ENCODE assay signal across 22 cellular contexts in genomic region chr6:123570813-123571684, GRCh38.
DNase-seq lines count a peak whose midpoint lies in the region; ATAC-seq and TF ChIP-seq lines count a peak whose summit lies in the region.
"Had no signal": no experiment of that assay in that cellular context is flagged by ENCODE, and none has a peak within 500 bp of the region (broad histone marks: within the 10 kb centered on the region; RNA-seq: fewer than 3 reads in every experiment).

No MANE protein-coding gene starts in this region.

- H3K4me2 ChIP-seq in SK-N-SH = no peak overlapping the region; the same call in 1 of the 2 replicates
- H3K4me2 ChIP-seq: BLaER1 had no signal

- no peaks in the 10 kb centered on the region for H3K4me1 ChIP-seq in SK-N-SH (ENCODE audit: control insufficient read depth in 1 of 2, insufficient read depth in 2 of 2, low read depth in 1 of 2, low read length in 1 of 2)
- peaks cover 38 to 56% of the 10 kb centered on the region in 2 donors for H3K4me1 ChIP-seq in gastrocnemius medialis
- no peaks in the 10 kb centered on the region for H3K4me1 ChIP-seq in upper lobe of left lung
- H3K4me1 ChIP-seq: BLaER1, upper lobe of right lung had no signal

- H3K36me3 ChIP-seq in SK-N-SH (replicated peaks in 1 of 2; ENCODE audit: control insufficient read depth in 1 of 2, insufficient read depth in 2 of 2, low read length in 1 of 2) (no peaks in the 10 kb centered on the region), gastrocnemius medialis (peaks cover 0 to 10% of the 10 kb centered on the region in 2 donors), upper lobe of left lung (no peaks in the 10 kb centered on the region)
- H3K36me3 ChIP-seq: BLaER1, upper lobe of right lung had no signal

- no peak overlapping the region for H3K9ac ChIP-seq in SK-N-SH
- H3K9ac ChIP-seq: BLaER1 had no signal

- H3F3A ChIP-seq in SK-N-SH (replicated peaks; ENCODE audit: insufficient read depth) = no peaks in the 10 kb centered on the region

- CTCF ChIA-PET in SK-N-SH (lab: Yijun Ruan, JAX) = no interaction called here

- peak overlapping the region; percentile 41; the same call in 1 of the 2 replicates for H2AFZ ChIP-seq in SK-N-SH (ENCODE audit: low read depth)

- in situ Hi-C loops in gastrocnemius medialis (cut with MboI; ENCODE audit: low sequenced_read_pairs in 4 of 4) = no loop called here

- no peaks in the 10 kb centered on the region for H3K27me3 ChIP-seq in SK-N-SH (ENCODE audit: insufficient read depth)
- no peaks in the 10 kb centered on the region for H3K27me3 ChIP-seq in gastrocnemius medialis
- no peaks in the 10 kb centered on the region for H3K27me3 ChIP-seq in upper lobe of left lung
- H3K27me3 ChIP-seq: BLaER1, upper lobe of right lung had no signal

- H3K27ac ChIP-seq in SK-N-SH (ENCODE audit: low read depth in 2 of 2, low read length in 1 of 2) (no peak overlapping the region), gastrocnemius medialis (peak overlapping the region; percentile 45 to 81 (median 76)), upper lobe of left lung (no peak overlapping the region)
- H3K27ac ChIP-seq: BLaER1, upper lobe of right lung had no signal

- H3K9me3 ChIP-seq in SK-N-SH (no peaks in the 10 kb centered on the region), gastrocnemius medialis (no peaks in the 10 kb centered on the region), upper lobe of left lung (no peaks in the 10 kb centered on the region)
- H3K9me3 ChIP-seq: BLaER1, upper lobe of right lung had no signal

- H3K79me2 ChIP-seq in SK-N-SH (ENCODE audit: insufficient read depth) = no peaks in the 10 kb centered on the region

- POLR2A ChIA-PET in SK-N-SH (lab: Yijun Ruan, JAX) = no interaction called here

- no peak overlapping the region; a peak in 1 of 4 replicates for H3K4me3 ChIP-seq in SK-N-SH (ENCODE audit: low read depth in 2 of 2, low read length in 1 of 2)
- peak overlapping the region in 3 of 4 donors; percentile 3 to 43 (median 27) for H3K4me3 ChIP-seq in gastrocnemius medialis
- no peak overlapping the region for H3K4me3 ChIP-seq in upper lobe of left lung
- H3K4me3 ChIP-seq: BLaER1, GM12878, upper lobe of right lung had no signal

- TF ChIP-seq POLR2A in gastrocnemius medialis (IDR thresholded peaks at IDR 0.05) (no peak), upper lobe of left lung (IDR thresholded peaks at IDR 0.05) (no peak)

- TF ChIP-seq EP300 in SK-N-SH (IDR thresholded peaks at IDR 0.05; ENCODE audit: borderline replicate concordance in 1 of 2, low read depth in 1 of 2, low read length in 1 of 2) (no peak), upper lobe of left lung (IDR thresholded peaks at IDR 0.05) (no peak)

- TF ChIP-seq RAD21 in SK-N-SH (IDR thresholded peaks at IDR 0.05; ENCODE audit: low read length) = no peak

- no peak for ATAC-seq in SK-N-SH treated with all-trans-retinoic acid at 6 μM for 48 hours
- ATAC-seq in gastrocnemius medialis = peak; percentile 67 to 78
- ATAC-seq in upper lobe of left lung (ENCODE audit: low FRiP score in 2 of 2) = no peak
- ATAC-seq in left lobe of liver = no peak
- ATAC-seq in HG03175 (IDR thresholded peaks at IDR 0.05; ENCODE audit: unreplicated experiment) = no peak
- ATAC-seq: activated T-cell treated with anti-CD3 and anti-CD28 coated beads, Interleukin-2, amount 50 U/mL, for 4 hours; GM12878; upper lobe of right lung had no signal

- DNase-seq in SK-N-SH (no peak), NCI-H69 (lab: John Stamatoyannopoulos, UW) (peak; percentile 51), globus pallidus (ENCODE audit: low spot score) (peak; percentile 24), gastrocnemius medialis (peak in 1 of 2 donors; percentile 41), upper lobe of left lung (no peak), left lobe of liver (ENCODE audit: low spot score) (no peak)
- DNase-seq: activated naive CD4-positive, alpha-beta T cell treated with anti-CD3 and anti-CD28 coated beads for 36 hours; activated T-cell treated with anti-CD3 and anti-CD28 coated beads, Interleukin-2, amount 50 U/mL, for 4 hours; COR-L47; DND-41; hippocampal formation; Kasumi-1; NCI-H1105 treated with DMSO at 0.1 percent for 48 hours; NCI-H2171; NCI-H524; stimulated activated CD4-positive, alpha-beta T cell treated with anti-CD3 and anti-CD28 coated beads, Interleukin-15, amount 100 ng/mL, for 24 hours; SW 1271; upper lobe of right lung had no signal

- TF ChIP-seq CTCF in SK-N-SH (IDR thresholded peaks at IDR 0.05) (no peak), gastrocnemius medialis (IDR thresholded peaks at IDR 0.05 in 4 of 5, conservative IDR thresholded peaks at IDR 0.05 in 1 of 5) (no peak), upper lobe of left lung (IDR thresholded peaks at IDR 0.05) (no peak)

- WGBS in SK-N-SH (ENCODE audit: low lambda C conversion rate) = 6% methylated on average over 7 of the region's 7 CpGs
- 59 to 65% methylated on average over 7 of the region's 7 CpGs for WGBS in upper lobe of left lung, 2 donors

- no peaks in the 10 kb centered on the region for H3K9me2 ChIP-seq in SK-N-SH

- no peaks in the 10 kb centered on the region for H4K20me1 ChIP-seq in SK-N-SH (ENCODE audit: insufficient read depth)
- H4K20me1 ChIP-seq: BLaER1 had no signal

- intact Hi-C loops in gastrocnemius medialis (cut with DNase I; ENCODE audit: low total_unique reads) = no loop called here

TF ChIP-seq in SK-N-SH, 30 proteins besides CTCF, POLR2A, EP300 and RAD21 (continues in another document):
- TF ChIP-seq FOXM1 (IDR thresholded peaks at IDR 0.05; ENCODE audit: low read depth) = no peak
- no peak for TF ChIP-seq SMC3 (IDR thresholded peaks at IDR 0.05; ENCODE audit: low read depth, low read length)
- no peak for TF ChIP-seq NRF1 (IDR thresholded peaks at IDR 0.05; ENCODE audit: low read depth, low read length)
- TF ChIP-seq EZH2phosphoT487 (IDR thresholded peaks at IDR 0.05; ENCODE audit: borderline replicate concordance, low read depth) = no peak
- TF ChIP-seq MEF2A (IDR thresholded peaks at IDR 0.05; ENCODE audit: borderline replicate concordance, low read depth) = no peak
- TF ChIP-seq RXRA (IDR thresholded peaks at IDR 0.05; ENCODE audit: borderline replicate concordance, low read depth) = no peak
- no peak for TF ChIP-seq MAX (IDR thresholded peaks at IDR 0.05; ENCODE audit: low read depth)
- TF ChIP-seq POLR2AphosphoS5 (IDR thresholded peaks at IDR 0.05; ENCODE audit: low read depth, low read length) = no peak
- no peak for TF ChIP-seq GABPA (IDR thresholded peaks at IDR 0.05; ENCODE audit: low read depth)
- TF ChIP-seq RFX5 (IDR thresholded peaks at IDR 0.05; ENCODE audit: low read length) = no peak
- TF ChIP-seq, protein P1, sequence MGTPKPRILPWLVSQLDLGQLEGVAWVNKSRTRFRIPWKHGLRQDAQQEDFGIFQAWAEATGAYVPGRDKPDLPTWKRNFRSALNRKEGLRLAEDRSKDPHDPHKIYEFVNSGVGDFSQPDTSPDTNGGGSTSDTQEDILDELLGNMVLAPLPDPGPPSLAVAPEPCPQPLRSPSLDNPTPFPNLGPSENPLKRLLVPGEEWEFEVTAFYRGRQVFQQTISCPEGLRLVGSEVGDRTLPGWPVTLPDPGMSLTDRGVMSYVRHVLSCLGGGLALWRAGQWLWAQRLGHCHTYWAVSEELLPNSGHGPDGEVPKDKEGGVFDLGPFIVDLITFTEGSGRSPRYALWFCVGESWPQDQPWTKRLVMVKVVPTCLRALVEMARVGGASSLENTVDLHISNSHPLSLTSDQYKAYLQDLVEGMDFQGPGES (IDR thresholded peaks at IDR 0.05; ENCODE audit: low read depth, low read length) = no peak
- no peak for TF ChIP-seq CHD2 (IDR thresholded peaks at IDR 0.05; ENCODE audit: low read length, partially characterized antibody)
- no peak for TF ChIP-seq TCF12 (IDR thresholded peaks at IDR 0.05)
- TF ChIP-seq FOSL2 (IDR thresholded peaks at IDR 0.05; ENCODE audit: borderline replicate concordance, low read depth) = no peak

TF ChIP-seq in SK-N-SH treated with all-trans-retinoic acid at 6 μM for 48 hours, 23 proteins besides CTCF, POLR2A, EP300 and RAD21 (continues in another document):
- TF ChIP-seq ZFP30 (CRISPR knock-in tag; IDR thresholded peaks at IDR 0.05) (no peak), PATZ1 (CRISPR knock-in tag; IDR thresholded peaks at IDR 0.05; ENCODE audit: borderline replicate concordance) (no peak), RARB (CRISPR knock-in tag; IDR thresholded peaks at IDR 0.05) (no peak), TSHZ2 (CRISPR knock-in tag; IDR thresholded peaks at IDR 0.05) (no peak)

Comparison
In these comparisons a context has a peak if more than half of its experiments do, and no peak if none do; other contexts are left out.
1. DNase-seq: peak in NCI-H69 (single experiment) and globus pallidus (single experiment); none in SK-N-SH (single experiment), upper lobe of left lung (0 of 2) and left lobe of liver (single experiment).
2. H3K27ac ChIP-seq: peak in gastrocnemius medialis (4 of 4); none in SK-N-SH (0 of 2) and upper lobe of left lung (0 of 4).
3. H3K4me3 ChIP-seq: peak in gastrocnemius medialis (3 of 4); none in SK-N-SH (0 of 2) and upper lobe of left lung (0 of 4).
4. ATAC-seq: peak in gastrocnemius medialis (2 of 2); none in SK-N-SH treated with all-trans-retinoic acid at 6 μM for 48 hours (single experiment), upper lobe of left lung (0 of 2), left lobe of liver (single experiment) and HG03175 (single experiment).